ENCODE assay signal across 3 cellular contexts in genomic region chr7:100679129-100679926, GRCh38.
TF ChIP-seq lines count a peak whose summit lies in the region.

No MANE protein-coding gene starts in this region.

TF ChIP-seq in SK-N-SH, 30 proteins besides CTCF, POLR2A, EP300 and RAD21:
- no peak for TF ChIP-seq FOXM1 (IDR thresholded peaks at IDR 0.05; ENCODE audit: low read depth)
- TF ChIP-seq FOSL2 (IDR thresholded peaks at IDR 0.05; ENCODE audit: borderline replicate concordance, low read depth): no peak
- TF ChIP-seq CHD2 (IDR thresholded peaks at IDR 0.05; ENCODE audit: low read length, partially characterized antibody): peak; percentile 31

TF ChIP-seq in SK-N-SH treated with all-trans-retinoic acid at 6 μM for 48 hours, 23 proteins besides CTCF, POLR2A, EP300 and RAD21:
- TF ChIP-seq BACH2 (CRISPR knock-in tag; IDR thresholded peaks at IDR 0.05; ENCODE audit: borderline replicate concordance) (no peak), ISL1 (CRISPR knock-in tag; IDR thresholded peaks at IDR 0.05) (no peak), OSR1 (CRISPR knock-in tag; IDR thresholded peaks at IDR 0.05) (no peak), ARNTL (CRISPR knock-in tag; IDR thresholded peaks at IDR 0.05; ENCODE audit: borderline replicate concordance, low read depth) (no peak), TCF4 (CRISPR knock-in tag; IDR thresholded peaks at IDR 0.05; ENCODE audit: borderline replicate concordance) (no peak), GLIS3 (CRISPR knock-in tag; IDR thresholded peaks at IDR 0.05) (no peak), TOX (CRISPR knock-in tag; IDR thresholded peaks at IDR 0.05; ENCODE audit: borderline replicate concordance) (no peak), ZNF70 (CRISPR knock-in tag; IDR thresholded peaks at IDR 0.05) (no peak), ZNF8 (CRISPR knock-in tag; IDR thresholded peaks at IDR 0.05) (no peak), RARB (CRISPR knock-in tag; IDR thresholded peaks at IDR 0.05) (no peak), ZFP30 (CRISPR knock-in tag; IDR thresholded peaks at IDR 0.05) (no peak), CSDC2 (CRISPR knock-in tag; IDR thresholded peaks at IDR 0.05) (no peak), ESRRG (CRISPR knock-in tag; IDR thresholded peaks at IDR 0.05) (no peak), PPARA (CRISPR knock-in tag; IDR thresholded peaks at IDR 0.05; ENCODE audit: borderline replicate concordance) (no peak)
- TF ChIP-seq, protein P1, sequence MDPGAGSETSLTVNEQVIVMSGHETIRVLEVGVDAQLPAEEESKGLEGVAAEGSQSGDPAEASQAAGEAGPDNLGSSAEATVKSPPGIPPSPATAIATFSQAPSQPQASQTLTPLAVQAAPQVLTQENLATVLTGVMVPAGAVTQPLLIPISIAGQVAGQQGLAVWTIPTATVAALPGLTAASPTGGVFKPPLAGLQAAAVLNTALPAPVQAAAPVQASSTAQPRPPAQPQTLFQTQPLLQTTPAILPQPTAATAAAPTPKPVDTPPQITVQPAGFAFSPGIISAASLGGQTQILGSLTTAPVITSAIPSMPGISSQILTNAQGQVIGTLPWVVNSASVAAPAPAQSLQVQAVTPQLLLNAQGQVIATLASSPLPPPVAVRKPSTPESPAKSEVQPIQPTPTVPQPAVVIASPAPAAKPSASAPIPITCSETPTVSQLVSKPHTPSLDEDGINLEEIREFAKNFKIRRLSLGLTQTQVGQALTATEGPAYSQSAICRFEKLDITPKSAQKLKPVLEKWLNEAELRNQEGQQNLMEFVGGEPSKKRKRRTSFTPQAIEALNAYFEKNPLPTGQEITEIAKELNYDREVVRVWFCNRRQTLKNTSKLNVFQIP (CRISPR knock-in tag; IDR thresholded peaks at IDR 0.05; ENCODE audit: borderline replicate concordance, low read depth): no peak
- TF ChIP-seq, protein P2, sequence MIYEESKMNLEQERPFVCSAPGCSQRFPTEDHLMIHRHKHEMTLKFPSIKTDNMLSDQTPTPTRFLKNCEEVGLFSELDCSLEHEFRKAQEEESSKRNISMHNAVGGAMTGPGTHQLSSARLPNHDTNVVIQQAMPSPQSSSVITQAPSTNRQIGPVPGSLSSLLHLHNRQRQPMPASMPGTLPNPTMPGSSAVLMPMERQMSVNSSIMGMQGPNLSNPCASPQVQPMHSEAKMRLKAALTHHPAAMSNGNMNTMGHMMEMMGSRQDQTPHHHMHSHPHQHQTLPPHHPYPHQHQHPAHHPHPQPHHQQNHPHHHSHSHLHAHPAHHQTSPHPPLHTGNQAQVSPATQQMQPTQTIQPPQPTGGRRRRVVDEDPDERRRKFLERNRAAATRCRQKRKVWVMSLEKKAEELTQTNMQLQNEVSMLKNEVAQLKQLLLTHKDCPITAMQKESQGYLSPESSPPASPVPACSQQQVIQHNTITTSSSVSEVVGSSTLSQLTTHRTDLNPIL (CRISPR knock-in tag; IDR thresholded peaks at IDR 0.05; ENCODE audit: low read depth): no peak

TF ChIP-seq in H1, 55 proteins besides CTCF, POLR2A, EP300 and RAD21:
- TF ChIP-seq BRCA1 (IDR thresholded peaks at IDR 0.05; ENCODE audit: low read depth, low read length) (no peak), SAP30 (IDR thresholded peaks at IDR 0.05; ENCODE audit: insufficient read depth, insufficient replicate concordance, low read length) (no peak), POLR2AphosphoS5 (IDR thresholded peaks at IDR 0.05; ENCODE audit: low read depth, low read length) (peak; percentile 53; the same call in 1 of the 2 replicates), CREB1 (IDR thresholded peaks at IDR 0.05) (no peak)
